8 cellular contexts compared by ENCODE assay signal in genomic region chr1:117605811-117606607, GRCh38. TPM values are rescaled to one million over a fixed set of nuclear protein-coding genes. Genes with fewer than 3 reads are reported as not detected.
DNase-seq lines count a peak whose midpoint lies in the region; TF ChIP-seq lines count a peak whose summit lies in the region.

Gene TENT5C, plus strand, starts transcription at chr1:117606048. Its CDS starts 16,821 bp downstream, at chr1:117622869.

- CTCF ChIA-PET in activated naive CD4-positive, alpha-beta T cell treated with anti-CD3 and anti-CD28 coated beads for 36 hours (lab: Charles Lee) = interaction anchor here (0.9 to 2.7 kb wide), 4 partner anchors 65 to 71 kb away, joined by 3 to 16 read pairs (median 6); no protein-coding TSS in a partner anchor

- H3K27me3 ChIP-seq in GM06990 (replicated peaks; ENCODE audit: control insufficient read depth, insufficient read depth, low read length) = peaks cover 2% of the 10 kb centered on the region

- intact Hi-C loops in activated naive CD4-positive, alpha-beta T cell treated with anti-CD3 and anti-CD28 coated beads for 36 hours (cut with micrococcal nuclease) = loop anchor here (1.0 to 10.0 kb wide), 11 partner anchors 9 to 1535 kb away; partner anchors contain the start of genes GDAP2, MAN1A2, TTF2 and WARS2

- peaks cover 11% of the 10 kb centered on the region for H3K4me1 Mint-ChIP-seq in HFFc6 (ENCODE audit: low read depth)
- peaks cover 22% of the 10 kb centered on the region for H3K4me1 Mint-ChIP-seq in activated naive CD4-positive, alpha-beta T cell treated with anti-CD3 and anti-CD28 coated beads for 36 hours (ENCODE audit: low read depth)

- no peaks in the 10 kb centered on the region for H3K9me3 Mint-ChIP-seq in HFFc6
- no peaks in the 10 kb centered on the region for H3K9me3 Mint-ChIP-seq in activated naive CD4-positive, alpha-beta T cell treated with anti-CD3 and anti-CD28 coated beads for 36 hours

- H3K27ac Mint-ChIP-seq in HFFc6 = peak within 1 kb of the TSS; percentile 81
- H3K27ac Mint-ChIP-seq in activated naive CD4-positive, alpha-beta T cell treated with anti-CD3 and anti-CD28 coated beads for 36 hours = peak within 1 kb of the TSS; percentile 78

- DNase-seq in GM06990 (ENCODE audit: extremely low read depth, insufficient read length) = peak; percentile 94
- DNase-seq in HFFc6 = peak; percentile 94
- DNase-seq in NAMALWA (ENCODE audit: low spot score) = peak; percentile 98
- peak; percentile 96 for DNase-seq in SK-MEL-5 (ENCODE audit: low read depth, low spot score)
- DNase-seq in activated naive CD4-positive, alpha-beta T cell treated with anti-CD3 and anti-CD28 coated beads for 36 hours = peak; percentile 98
- peak; percentile 97 for DNase-seq in globus pallidus (ENCODE audit: low spot score)
- peak; percentile 82 for DNase-seq in non-pigmented ciliary epithelial cell (ENCODE audit: low read depth)
- DNase-seq in substantia nigra (lab: John Stamatoyannopoulos, UW) = peak; percentile 47 to 96 (median 91)

- in situ Hi-C loops in SK-MEL-5 (cut with HindIII; ENCODE audit: low pct_unique_long_range_greater_than_20kb, low sequenced_read_pairs) = no loop called here

- H3K27me3 Mint-ChIP-seq in HFFc6 (ENCODE audit: insufficient read depth) = peaks cover 4% of the 10 kb centered on the region
- H3K27me3 Mint-ChIP-seq in activated naive CD4-positive, alpha-beta T cell treated with anti-CD3 and anti-CD28 coated beads for 36 hours (ENCODE audit: low read depth) = peaks cover 2% of the 10 kb centered on the region

- no peaks in the 10 kb centered on the region for H3K36me3 Mint-ChIP-seq in HFFc6 (ENCODE audit: low read depth)
- peaks cover 4% of the 10 kb centered on the region for H3K36me3 Mint-ChIP-seq in activated naive CD4-positive, alpha-beta T cell treated with anti-CD3 and anti-CD28 coated beads for 36 hours (ENCODE audit: low read depth)

- peak within 1 kb of the TSS; percentile 71 for H3K4me3 ChIP-seq in GM06990 (replicated peaks; ENCODE audit: low read depth, low read length)

- H3K4me3 Mint-ChIP-seq in HFFc6 = peak within 1 kb of the TSS; percentile 96
- H3K4me3 Mint-ChIP-seq in activated naive CD4-positive, alpha-beta T cell treated with anti-CD3 and anti-CD28 coated beads for 36 hours = peak within 1 kb of the TSS; percentile 86

- TF ChIP-seq CTCF in GM06990 (IDR thresholded peaks at IDR 0.05; ENCODE audit: insufficient read depth, low read length, poor library complexity, severe bottlenecking) = no peak
- no peak for TF ChIP-seq CTCF in HFFc6 (IDR thresholded peaks at IDR 0.05)

- H3K36me3 ChIP-seq in GM06990 (ENCODE audit: control insufficient read depth, insufficient read depth, low read length) = no peaks in the 10 kb centered on the region

- H3K27ac ChIP-seq in substantia nigra (ENCODE audit: low read depth, low read length, poor library complexity, severe bottlenecking) = peak within 1 kb of the TSS; percentile 54

RNA-seq across cellular contexts. Expression of gene TENT5C, which starts in this region (rescaled TPM):
- total RNA-seq in HFFc6 (2021; fragmentation: NEBNext Ultra II Directional; extraction: Animal tissue kit (Norgen Biotek cat#: 25700)) = under 1 TPM; 0.47 to 0.91 (median 0.75) TPM
- total RNA-seq in SK-MEL-5 (2014; rRNA removed; shearing (Covaris generic)) = 0.63 and 0.67 TPM in 2 replicates
- 0.65 and 1.2 TPM in 2 replicates for polyA plus RNA-seq in SK-MEL-5 (2015; cell fraction: cytosol; rRNA removed)
- polyA plus RNA-seq in SK-MEL-5 (2015; cell fraction: nucleus; rRNA removed) = 0.52 and 0.84 TPM in 2 replicates
- 10 to 100 TPM; 10.7 to 11.2 TPM for total RNA-seq in activated naive CD4-positive, alpha-beta T cell treated with anti-CD3 and anti-CD28 coated beads for 36 hours

Comparison
In these comparisons a context has a peak if more than half of its experiments do, and no peak if none do; other contexts are left out.
1. Peak in every context shown above with its lines: DNase-seq, H3K4me3 ChIP-seq and H3K27ac ChIP-seq.
2. Peak in DNase-seq in HFFc6; RNA of the gene not detected or under 1 TPM.